23 cellular contexts compared by ENCODE assay signal in the genomic region with DNA sequence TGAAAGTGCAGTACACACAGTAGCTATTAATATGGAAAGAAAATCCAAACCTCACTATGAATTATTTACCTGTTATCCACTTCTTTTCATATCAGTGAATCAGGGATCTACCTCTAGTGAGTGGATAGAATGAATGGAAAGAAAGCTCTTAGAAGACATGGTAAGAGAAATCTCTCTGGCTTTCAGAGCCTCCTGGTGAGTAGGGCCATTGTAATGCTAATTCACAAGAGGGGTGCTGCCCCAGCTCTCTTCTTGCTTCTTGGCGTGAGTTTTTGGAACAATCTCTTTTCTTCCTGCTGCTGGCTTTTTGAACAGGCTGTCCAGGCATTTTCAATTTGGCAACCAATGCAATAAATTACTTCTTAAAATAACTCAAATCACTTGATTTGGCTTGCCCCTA. TPM values are rescaled to one million over a fixed set of nuclear protein-coding genes. Genes with fewer than 3 reads are reported as not detected.
DNase-seq lines count a peak whose midpoint lies in the region; ATAC-seq, FAIRE-seq and TF ChIP-seq lines count a peak whose summit lies in the region.
"Had no signal": no experiment of that assay in that cellular context is flagged by ENCODE, and none has a peak within 500 bp of the region (broad histone marks: within the 10 kb centered on the region; RNA-seq: fewer than 3 reads in every experiment).

No MANE protein-coding gene starts in this region.

- H3K4me2 ChIP-seq in H9 (ENCODE audit: insufficient read depth, insufficient read length, low read length) (no peak overlapping the region), H1 (ENCODE audit: insufficient read depth in 1 of 2, low read depth in 2 of 2, low read length in 2 of 2) (peak overlapping the region in 1 of 2 experiments; percentile 41; a peak in 1 of 4 replicates)

- no TSS peak for BruUV-seq in A673 (replicated peaks; lab: Mats Ljungman, UMichigan)

- no peaks in the 10 kb centered on the region for H3K36me3 Mint-ChIP-seq in H9 (ENCODE audit: insufficient read depth in 1 of 3, low read depth in 3 of 3)
- no peaks in the 10 kb centered on the region for H3K36me3 Mint-ChIP-seq in T-helper 17 cell (ENCODE audit: low read depth)
- H3K36me3 Mint-ChIP-seq: CD4-positive, alpha-beta memory T cell; IgD-negative memory B cell had no signal

- WGBS in H9 (ENCODE audit: extremely low coverage, insufficient read length, low lambda C conversion rate), result no CpG with 5 or more reads among the region's 1 CpG
- WGBS in H1 (ENCODE audit: extremely low coverage in 1 of 2, insufficient coverage in 1 of 2, insufficient read length in 1 of 2, insufficient replicate concordance in 2 of 2, low coverage in 1 of 2, low lambda C conversion rate in 2 of 2, missing lambda C conversion rate in 1 of 2), 2 experiments, result 0% methylated on average over 1 of the region's 1 CpG; no CpG with 5 or more reads in 1 of the 2 experiments

- H3K4ac ChIP-seq in H9 (ENCODE audit: low read depth, low read length) (no peak overlapping the region), H1 (replicated peaks; ENCODE audit: insufficient read length, low read depth, low read length) (no peak overlapping the region)

- no peak overlapping the region for H2AK5ac ChIP-seq in H9 (ENCODE audit: insufficient read length, low read length)
- H2AK5ac ChIP-seq in H1 (ENCODE audit: low read depth, low read length), result no peak overlapping the region

- H3K4me3 Mint-ChIP-seq in H9 (no peak overlapping the region; a peak in 1 of 5 replicates), T-helper 17 cell (no peak overlapping the region)
- H3K4me3 Mint-ChIP-seq: CD4-positive, alpha-beta memory T cell; IgD-negative memory B cell had no signal

- H3K23ac ChIP-seq in H9 (ENCODE audit: insufficient read length, low read depth, low read length) (no peak overlapping the region), H1 (ENCODE audit: insufficient read length) (no peak overlapping the region)

- H3K4me1 ChIP-seq in A673 (ENCODE audit: insufficient read depth, low read length, poor library complexity, severe bottlenecking), result no peaks in the 10 kb centered on the region
- H3K4me1 ChIP-seq in H9 (ENCODE audit: insufficient read depth, low read length), result peaks cover 6% of the 10 kb centered on the region; the same call in 1 of the 2 replicates
- H3K4me1 ChIP-seq in H1 (replicated peaks in 1 of 4; ENCODE audit: control insufficient read depth in 3 of 4, insufficient read depth in 4 of 4, low read length in 3 of 4), result peaks cover 1 to 18% (median 12%) of the 10 kb centered on the region in 4 experiments; a peak in 6 of 7 replicates

- H4K5ac ChIP-seq in H9 (ENCODE audit: insufficient read length, low read depth, low read length) (no peak overlapping the region), H1 (ENCODE audit: insufficient read length, low read depth, low read length) (no peak overlapping the region)

- H2AFZ ChIP-seq in H9 (ENCODE audit: low read length) (no peak overlapping the region), H1 (ENCODE audit: low read length) (no peak overlapping the region)

- H3T11ph ChIP-seq in H9 (ENCODE audit: low read length), result no peak overlapping the region

- no peak overlapping the region for H2BK20ac ChIP-seq in H9 (ENCODE audit: low read depth, low read length, poor library complexity, severe bottlenecking)
- no peak overlapping the region for H2BK20ac ChIP-seq in H1 (ENCODE audit: low read length)

- POLR2A ChIA-PET in A673 (lab: Charles Lee; ENCODE audit: low non-redundant PET) (no interaction called here), H1 (lab: Charles Lee; ENCODE audit: partially characterized antibody) (interaction anchor here (0.6 to 0.9 kb wide), 2 partner anchors 48 to 999 kb away, joined by 3 read pairs; no protein-coding TSS in a partner anchor)

- H3K27ac ChIP-seq in A673 (ENCODE audit: low read depth, low read length, poor library complexity, severe bottlenecking) (no peak overlapping the region), H9 (ENCODE audit: insufficient read length, low read depth, low read length) (no peak overlapping the region), H1 (ENCODE audit: low read depth, low read length) (no peak overlapping the region), coronary artery (no peak overlapping the region)

- no peaks in the 10 kb centered on the region for H3K23me2 ChIP-seq in H9 (ENCODE audit: insufficient read length, low read depth, low read length, poor library complexity, severe bottlenecking)
- no peaks in the 10 kb centered on the region for H3K23me2 ChIP-seq in H1 (ENCODE audit: low read depth, low read length)

- H3K4me3 ChIP-seq in A673 (ENCODE audit: low read depth, low read length, poor library complexity, severe bottlenecking), result no peak overlapping the region
- H3K4me3 ChIP-seq in H1 (ENCODE audit: extremely low read depth in 1 of 4, insufficient read depth in 2 of 4, low read depth in 3 of 4, low read length in 4 of 4), result peak overlapping the region in 1 of 4 experiments; percentile 14; a peak in 1 of 8 replicates
- no peak overlapping the region for H3K4me3 ChIP-seq in coronary artery

- H3K14ac ChIP-seq in H9 (ENCODE audit: insufficient read depth, low read length) (no peak overlapping the region), H1 (ENCODE audit: insufficient read length) (no peak overlapping the region)

- H3K79me1 ChIP-seq in H9 (ENCODE audit: insufficient read depth, low read depth, low read length, poor library complexity, severe bottlenecking) (no peaks in the 10 kb centered on the region), H1 (ENCODE audit: low read depth, low read length) (no peaks in the 10 kb centered on the region)

- H2BK15ac ChIP-seq in H9 (ENCODE audit: low read depth, low read length), result no peak overlapping the region
- no peak overlapping the region for H2BK15ac ChIP-seq in H1 (ENCODE audit: low read length)

- H3K27me3 Mint-ChIP-seq in H9 (ENCODE audit: low read depth), result no peaks in the 10 kb centered on the region; the same call in 1 of the 2 replicates
- no peaks in the 10 kb centered on the region for H3K27me3 Mint-ChIP-seq in T-helper 17 cell
- H3K27me3 Mint-ChIP-seq: CD4-positive, alpha-beta memory T cell had no signal

- intact Hi-C loops in A673 (cut with micrococcal nuclease; ENCODE audit: unreplicated experiment), result no loop called here

- no peaks in the 10 kb centered on the region for H3K9me3 ChIP-seq in A673 (ENCODE audit: low read depth, low read length, poor library complexity, severe bottlenecking)
- no peaks in the 10 kb centered on the region for H3K9me3 ChIP-seq in H9 (ENCODE audit: control insufficient read depth, low read depth, low read length)
- no peaks in the 10 kb centered on the region for H3K9me3 ChIP-seq in H1 (ENCODE audit: insufficient read depth in 2 of 2, low read depth in 1 of 2, low read length in 1 of 2)
- no peaks in the 10 kb centered on the region for H3K9me3 ChIP-seq in T-helper 17 cell (ENCODE audit: control insufficient read depth, low read length, poor library complexity, severe bottlenecking)

- H4K8ac ChIP-seq in H9 (replicated peaks; ENCODE audit: insufficient read length, low read depth, low read length), result no peak overlapping the region
- no peak overlapping the region for H4K8ac ChIP-seq in H1 (ENCODE audit: extremely low read depth, insufficient read depth, low read length)

- TF ChIP-seq CTCF in A673 (conservative IDR thresholded peaks at IDR 0.05; ENCODE audit: low read depth, low read length), result no peak
- no peak for TF ChIP-seq CTCF in H9 (conservative IDR thresholded peaks at IDR 0.05)
- TF ChIP-seq CTCF in H1 (IDR thresholded peaks at IDR 0.05; ENCODE audit: control extremely low read depth in 1 of 3, insufficient read depth in 1 of 3, low read depth in 1 of 3, low read length in 3 of 3), result no peak
- TF ChIP-seq CTCF in coronary artery (IDR thresholded peaks at IDR 0.05), result no peak

- H3K36me3 ChIP-seq in A673 (ENCODE audit: insufficient read depth, low read length, poor library complexity, severe bottlenecking), result no peaks in the 10 kb centered on the region
- no peaks in the 10 kb centered on the region for H3K36me3 ChIP-seq in H1 (ENCODE audit: control insufficient read depth in 2 of 4, insufficient read depth in 4 of 4, low read length in 3 of 4)

- ATAC-seq in GM21381 (IDR thresholded peaks at IDR 0.05; ENCODE audit: unreplicated experiment) (no peak), GM18907 (IDR thresholded peaks at IDR 0.05; ENCODE audit: unreplicated experiment) (no peak), T-helper 17 cell (no peak)

- no peak overlapping the region for H4K91ac ChIP-seq in H9 (ENCODE audit: insufficient read length, low read depth, low read length)
- H4K91ac ChIP-seq in H1 (replicated peaks; ENCODE audit: insufficient read length, low read length), result no peak overlapping the region

- no peak for TF ChIP-seq POLR2A in H1 (IDR thresholded peaks at IDR 0.05; ENCODE audit: control extremely low read depth in 1 of 2, low read depth in 2 of 2, low read length in 2 of 2)

- H3K27ac Mint-ChIP-seq in H9 (peak overlapping the region in 2 of 3 experiments; percentile 21 to 77; a peak in 2 of 7 replicates), T-helper 17 cell (no peak overlapping the region)
- H3K27ac Mint-ChIP-seq: CD4-positive, alpha-beta memory T cell; IgD-negative memory B cell had no signal

- H3K56ac ChIP-seq in H9 (ENCODE audit: insufficient read length, low read depth, low read length), result no peak overlapping the region
- no peak overlapping the region for H3K56ac ChIP-seq in H1 (replicated peaks; ENCODE audit: insufficient read length, low read depth, low read length)

- no peak overlapping the region for H3K18ac ChIP-seq in H9 (ENCODE audit: insufficient read length, low read depth, low read length)
- no peak overlapping the region for H3K18ac ChIP-seq in H1 (ENCODE audit: extremely low read depth, low read length)

- no peak overlapping the region for H2BK120ac ChIP-seq in H9 (ENCODE audit: low read depth, low read length, poor library complexity, severe bottlenecking)
- no peak overlapping the region for H2BK120ac ChIP-seq in H1 (replicated peaks; ENCODE audit: low read depth, low read length)

- DNase-seq in A673 (ENCODE audit: low spot score) (peak; percentile 1), H9 (peak; percentile 67), H1 (ENCODE audit: low read depth in 1 of 2, low spot score in 2 of 2) (peak; percentile 23 to 55), iPS-NIHi11 (ENCODE audit: low spot score) (peak; percentile 52), T-helper 17 cell (no peak), coronary artery (ENCODE audit: low spot score) (no peak)
- DNase-seq: 8988T; CD4-positive, alpha-beta memory T cell; EL; Karpas-422; NCI-H1048; NCI-H1436; NCI-H1930; NCI-H2171; NCI-H69; NK-92 treated with Interleukin-12 subunit alpha and Interleukin-12 subunit beta, amount 100 ng/mL, for 24 hours; OCI-M1; Right ventricle myocardium superior had no signal

- no peak overlapping the region for H3K9ac ChIP-seq in H9 (ENCODE audit: extremely low read depth, insufficient read length, low read length)
- H3K9ac ChIP-seq in H1 (replicated peaks in 1 of 4; ENCODE audit: extremely low read depth in 1 of 4, low read depth in 3 of 4, low read length in 3 of 4), result no peak overlapping the region

- H3K79me2 ChIP-seq in H9 (ENCODE audit: insufficient read depth, low read length) (no peaks in the 10 kb centered on the region), H1 (ENCODE audit: control insufficient read depth in 1 of 2, insufficient read depth in 2 of 2, low read length in 2 of 2) (no peaks in the 10 kb centered on the region)

- peaks cover 8% of the 10 kb centered on the region for H3K27me3 ChIP-seq in A673 (replicated peaks; ENCODE audit: insufficient read depth, low read depth, low read length, poor library complexity)
- no peaks in the 10 kb centered on the region for H3K27me3 ChIP-seq in H9 (ENCODE audit: insufficient read depth, low read length)
- no peaks in the 10 kb centered on the region for H3K27me3 ChIP-seq in H1 (replicated peaks in 1 of 4; ENCODE audit: control insufficient read depth in 3 of 4, extremely low read depth in 1 of 4, insufficient read depth in 3 of 4, low read length in 3 of 4)

- H2BK12ac ChIP-seq in H9 (ENCODE audit: insufficient read length, low read depth, low read length) (no peak overlapping the region), H1 (ENCODE audit: low read depth, low read length) (no peak overlapping the region)

- no peaks in the 10 kb centered on the region for H3K9me3 Mint-ChIP-seq in H9
- H3K9me3 Mint-ChIP-seq: IgD-negative memory B cell had no signal

- no peak for TF ChIP-seq RAD21 in H1 (IDR thresholded peaks at IDR 0.05 in 1 of 2, conservative IDR thresholded peaks at IDR 0.05 in 1 of 2; ENCODE audit: low read depth in 2 of 2, low read length in 2 of 2)

- H4K20me1 ChIP-seq in H9 (ENCODE audit: control insufficient read depth, insufficient read depth, insufficient read length), result no peaks in the 10 kb centered on the region
- H4K20me1 ChIP-seq in H1 (replicated peaks in 1 of 2; ENCODE audit: control insufficient read depth in 1 of 2, insufficient read depth in 2 of 2, low read length in 2 of 2), result no peaks in the 10 kb centered on the region

- peaks cover 58 to 60% of the 10 kb centered on the region in 2 experiments for H3K4me1 Mint-ChIP-seq in H9
- H3K4me1 Mint-ChIP-seq in T-helper 17 cell, result no peaks in the 10 kb centered on the region
- H3K4me1 Mint-ChIP-seq: CD4-positive, alpha-beta memory T cell; IgD-negative memory B cell had no signal

- CTCF ChIA-PET in A673 (lab: Charles Lee), result no interaction called here
- CTCF ChIA-PET in H1 (lab: Charles Lee; ENCODE audit: partially characterized antibody), result interaction anchor here (0.6 to 3.9 kb wide), 7 partner anchors 19 to 570 kb away, joined by 3 to 16 read pairs (median 3); no protein-coding TSS in a partner anchor

- FAIRE-seq in H1 (lab: Jason Lieb, UNC), result peak; percentile 82
- FAIRE-seq: HTR-8/SVneo had no signal

- TF ChIP-seq EP300 in H1 (IDR thresholded peaks at IDR 0.05; ENCODE audit: borderline replicate concordance in 1 of 2, low read depth in 2 of 2, low read length in 2 of 2), result no peak

- H2BK5ac ChIP-seq in H9 (ENCODE audit: insufficient read length, low read length) (no peak overlapping the region), H1 (ENCODE audit: low read depth, low read length) (no peak overlapping the region)

RNA-seq across cellular contexts. Expression of a gene that starts 49.9 kb away (rescaled TPM):
- total RNA-seq in A673 (2021) (0.17 and 0.28 TPM in 2 replicates), H9 (2021) (21.0 and 21.7 TPM in 2 replicates), T-helper 17 cell (not detected)
- total RNA-seq in H1 (2021; fragmentation: NEBNext Ultra II Directional; extraction: Animal tissue kit (Norgen Biotek cat#: 25700)), result 18.6 and 19.4 TPM in 2 replicates
- 13.1 and 13.6 TPM in 2 replicates for polyA plus RNA-seq in H1 (2011; rRNA removed)
- polyA plus RNA-seq in H1 (2011; cell fraction: cytosol; rRNA removed), result 8.4 TPM
- 14.7 TPM for polyA plus RNA-seq in H1 (2011; cell fraction: nucleus; rRNA removed)
- 13.0 to 17.1 TPM (median 14.4 TPM) in 4 replicates for polyA plus RNA-seq in H1 (2012, experiment 1 of 2)
- 14.0 TPM for polyA plus RNA-seq in H1 (2012, experiment 2 of 2)
- polyA plus RNA-seq in H1 (2013, experiment 1 of 2), result 18.0 TPM
- polyA plus RNA-seq in H1 (2013, experiment 2 of 2), result 18.6 TPM
- polyA minus RNA-seq in H1 (2011; rRNA and poly(A)+ RNA removed), result 32.0 and 35.1 TPM in 2 replicates
- polyA minus RNA-seq in H1 (2011; cell fraction: cytosol; rRNA and poly(A)+ RNA removed), result 15.5 TPM
- 67.7 TPM for polyA minus RNA-seq in H1 (2011; cell fraction: nucleus; rRNA and poly(A)+ RNA removed)
- total RNA-seq: CD4-positive, alpha-beta memory T cell; MCF 10A had no signal
- polyA plus RNA-seq: CD4-positive, alpha-beta memory T cell; IgD-negative memory B cell had no signal

Comparison
In these comparisons a context has a peak if more than half of its experiments do, and no peak if none do; other contexts are left out.
1. DNase-seq: peak in A673 (single experiment), H9 (single experiment), H1 (2 of 2) and iPS-NIHi11 (single experiment); none in T-helper 17 cell (0 of 3) and coronary artery (single experiment).
2. RNA of a gene that starts 49.9 kb away (total RNA-seq): 21.0 to 21.7 TPM in H9 and 18.6 to 19.4 TPM in H1; 0.17 to 0.28 TPM in A673 and not detected in T-helper 17 cell; every median in the first group is over 10 times any median in the second.